14 cellular contexts compared by ENCODE assay signal in the genomic region with DNA sequence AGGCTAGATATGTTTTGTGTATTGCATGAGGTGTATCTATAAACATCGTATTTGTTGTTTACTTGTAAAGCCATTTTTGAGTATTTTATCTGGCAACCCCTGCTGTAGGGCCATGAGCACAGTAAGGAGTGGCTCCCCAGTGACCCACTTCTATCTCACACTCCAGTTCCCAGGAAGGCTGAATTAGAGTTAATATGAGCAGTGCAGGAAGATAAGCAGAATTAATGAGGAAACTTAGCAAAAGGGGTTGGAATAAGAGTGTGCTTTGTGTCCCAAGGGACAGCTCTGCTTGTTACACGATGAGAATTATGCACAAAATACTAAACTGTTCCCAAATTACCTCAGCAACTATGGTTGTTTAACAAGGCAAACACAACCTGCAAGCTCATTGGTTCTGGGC.
DNase-seq lines count a peak whose midpoint lies in the region; ATAC-seq and TF ChIP-seq lines count a peak whose summit lies in the region.
"Had no signal": no experiment of that assay in that cellular context is flagged by ENCODE, and none has a peak within 500 bp of the region (broad histone marks: within the 10 kb centered on the region; RNA-seq: fewer than 3 reads in every experiment).

No MANE protein-coding gene starts in this region.

- no peaks in the 10 kb centered on the region for H3K36me3 ChIP-seq in left ventricle myocardium inferior
- H3K36me3 ChIP-seq: HAP-1 had no signal

- H3K4me3 ChIP-seq in left ventricle myocardium inferior = no peak overlapping the region
- H3K4me3 ChIP-seq: A549, HAP-1 had no signal

- peaks cover 3% of the 10 kb centered on the region for H3K4me1 Mint-ChIP-seq in progenitor cell of endocrine pancreas (ENCODE audit: low read depth)
- H3K4me1 Mint-ChIP-seq: CD14-positive monocyte, IgD-negative memory B cell had no signal

- no peaks in the 10 kb centered on the region for H3K9me3 Mint-ChIP-seq in progenitor cell of endocrine pancreas (ENCODE audit: low read depth)

- DNase-seq in Right ventricle myocardium inferior (ENCODE audit: missing footprints) = no peak
- DNase-seq in left ventricle myocardium inferior = no peak
- peak; percentile 3 for DNase-seq in DMS 273 treated with DMSO at 0.1 percent for 48 hours (lab: John Stamatoyannopoulos, UW)
- peak; percentile 54 for DNase-seq in NCI-H69 (lab: John Stamatoyannopoulos, UW)
- DNase-seq in progenitor cell of endocrine pancreas (ENCODE audit: low spot score, unreplicated experiment) = no peak
- DNase-seq in posterior vena cava (ENCODE audit: low spot score) = no peak
- DNase-seq: CD8-positive, alpha-beta T cell; COR-L47; GOT3 had no signal

- H3K27ac Mint-ChIP-seq in progenitor cell of endocrine pancreas = peak overlapping the region; percentile 36
- H3K27ac Mint-ChIP-seq: CD8-positive, alpha-beta T cell; IgD-negative memory B cell had no signal

- peak; percentile 76 for ATAC-seq in Right ventricle myocardium inferior
- no peak for ATAC-seq in GM21367 (IDR thresholded peaks at IDR 0.05; ENCODE audit: unreplicated experiment)
- ATAC-seq: A549; CD8-positive, alpha-beta T cell had no signal

- no peaks in the 10 kb centered on the region for H3K9me3 ChIP-seq in left ventricle myocardium inferior (replicated peaks)
- H3K9me3 ChIP-seq: A549, HAP-1 had no signal

- H3K4me1 ChIP-seq in left ventricle myocardium inferior = no peaks in the 10 kb centered on the region
- H3K4me1 ChIP-seq: A549, HAP-1 had no signal

- no peak overlapping the region for H3K27ac ChIP-seq in left ventricle myocardium inferior (replicated peaks)
- H3K27ac ChIP-seq: A549 had no signal

- intact Hi-C loops in Right ventricle myocardium inferior (cut with DNase I) = no loop called here
- intact Hi-C loops in left ventricle myocardium inferior (cut with micrococcal nuclease) = no loop called here
- intact Hi-C loops in posterior vena cava (cut with DNase I) = no loop called here

- H3K4me3 Mint-ChIP-seq in progenitor cell of endocrine pancreas (ENCODE audit: low read depth) = no peak overlapping the region
- H3K4me3 Mint-ChIP-seq: CD14-positive monocyte; CD8-positive, alpha-beta T cell; IgD-negative memory B cell had no signal

- no peaks in the 10 kb centered on the region for H3K36me3 Mint-ChIP-seq in progenitor cell of endocrine pancreas (ENCODE audit: insufficient read depth)
- H3K36me3 Mint-ChIP-seq: CD14-positive monocyte; CD8-positive, alpha-beta T cell; IgD-negative memory B cell had no signal

- H3K27me3 Mint-ChIP-seq in progenitor cell of endocrine pancreas = no peaks in the 10 kb centered on the region
- H3K27me3 Mint-ChIP-seq: IgD-negative memory B cell had no signal

- no peak for TF ChIP-seq CTCF in left ventricle myocardium inferior (IDR thresholded peaks at IDR 0.05; ENCODE audit: borderline replicate concordance)
- no peak for TF ChIP-seq CTCF in progenitor cell of endocrine pancreas (IDR thresholded peaks at IDR 0.05; ENCODE audit: unreplicated experiment)

- H3K27me3 ChIP-seq in left ventricle myocardium inferior (ENCODE audit: low read depth) = no peaks in the 10 kb centered on the region

Comparison
In these comparisons a context has a peak if more than half of its experiments do, and no peak if none do; other contexts are left out.
1. DNase-seq: peak in DMS 273 treated with DMSO at 0.1 percent for 48 hours (single experiment) and NCI-H69 (single experiment); none in Right ventricle myocardium inferior (single experiment), left ventricle myocardium inferior (single experiment), progenitor cell of endocrine pancreas (single experiment) and posterior vena cava (single experiment).